In genomic region chr17:76492250-76492988, GRCh38 we compare ENCODE assay signal across 8 cellular contexts. TPM values are rescaled to one million over a fixed set of nuclear protein-coding genes. Genes with fewer than 3 reads are reported as not detected.
A peak's percentile ranks its signal among the peaks of the same experiment; 100 is the strongest.
DNase-seq lines count a peak whose midpoint lies in the region; ATAC-seq and TF ChIP-seq lines count a peak whose summit lies in the region.

No MANE protein-coding gene starts in this region.

- no peak overlapping the region for H2AFZ ChIP-seq in MM.1S (ENCODE audit: low read length)
- peak overlapping the region; percentile 67 for H2AFZ ChIP-seq in neuronal stem cell (ENCODE audit: low read length)

- WGBS in neuronal stem cell (ENCODE audit: extremely low coverage in 2 of 2, insufficient read length in 2 of 2, insufficient replicate concordance in 1 of 2), 2 donors: no CpG with 5 or more reads among the region's 10 CpGs

- H2BK15ac ChIP-seq in neuronal stem cell (ENCODE audit: low read length): peak overlapping the region; percentile 30

- H3K9me2 ChIP-seq in DOHH2 (replicated peaks; ENCODE audit: control insufficient read depth, low read length) (no peaks in the 10 kb centered on the region), MM.1S (replicated peaks; ENCODE audit: insufficient read depth, low read length) (no peaks in the 10 kb centered on the region)

- ATAC-seq in GM21423 (IDR thresholded peaks at IDR 0.05; ENCODE audit: unreplicated experiment): peak; percentile 36

- peak overlapping the region; percentile 89 for H3K14ac ChIP-seq in neuronal stem cell (ENCODE audit: low read length)

- H3K36me3 ChIP-seq in DOHH2 (ENCODE audit: control insufficient read depth, low read length): peaks cover 5% of the 10 kb centered on the region
- H3K36me3 ChIP-seq in MM.1S (replicated peaks; ENCODE audit: insufficient read depth, low read length): no peaks in the 10 kb centered on the region
- H3K36me3 ChIP-seq in neuronal stem cell (replicated peaks in 1 of 2; ENCODE audit: control insufficient read depth in 2 of 2, insufficient read depth in 2 of 2, low read length in 2 of 2): no peaks in the 10 kb centered on the region
- H3K36me3 ChIP-seq in WERI-Rb-1: no peaks in the 10 kb centered on the region

- peak overlapping the region; percentile 43 for H4K8ac ChIP-seq in neuronal stem cell (ENCODE audit: low read depth, low read length)

- peak overlapping the region; percentile 80 for H3K18ac ChIP-seq in neuronal stem cell (ENCODE audit: low read length)

- H3K4me1 ChIP-seq in DOHH2 (ENCODE audit: control insufficient read depth, low read length) (peaks cover 60% of the 10 kb centered on the region), MM.1S (ENCODE audit: low read length) (peaks cover 43% of the 10 kb centered on the region), neuronal stem cell (ENCODE audit: control insufficient read depth in 2 of 2, insufficient read depth in 1 of 2, low read depth in 1 of 2, low read length in 2 of 2) (peaks cover 4 to 15% of the 10 kb centered on the region in 2 donors)

- H3K79me2 ChIP-seq in DOHH2 (ENCODE audit: control insufficient read depth, low read length) (peaks cover 33% of the 10 kb centered on the region), MM.1S (ENCODE audit: low read length) (peaks cover 40% of the 10 kb centered on the region)

- H3K27me3 ChIP-seq in DOHH2 (ENCODE audit: control insufficient read depth, low read length): no peaks in the 10 kb centered on the region
- H3K27me3 ChIP-seq in MM.1S (replicated peaks; ENCODE audit: insufficient read depth, low read length): no peaks in the 10 kb centered on the region
- H3K27me3 ChIP-seq in neuronal stem cell (ENCODE audit: control insufficient read depth in 3 of 3, insufficient read depth in 3 of 3, low read depth in 1 of 3, low read length in 3 of 3): peaks cover 0 to 48% (median 0%) of the 10 kb centered on the region in 3 experiments
- no peaks in the 10 kb centered on the region for H3K27me3 ChIP-seq in WERI-Rb-1 (ENCODE audit: insufficient read depth, low read depth, severe bottlenecking)

- H2BK120ac ChIP-seq in neuronal stem cell (ENCODE audit: low read depth, low read length): peak overlapping the region; percentile 41

- H3K4me3 ChIP-seq in DOHH2 (ENCODE audit: low read length): peak overlapping the region; percentile 63
- H3K4me3 ChIP-seq in MM.1S (ENCODE audit: low read length): no peak overlapping the region; the same call in 1 of the 2 replicates
- H3K4me3 ChIP-seq in neuronal stem cell (ENCODE audit: low read length in 2 of 2): no peak overlapping the region
- no peak overlapping the region for H3K4me3 ChIP-seq in WERI-Rb-1 (ENCODE audit: low read depth, low read length)

- H2BK5ac ChIP-seq in neuronal stem cell (ENCODE audit: low read length): peak overlapping the region; percentile 75

- H3F3A ChIP-seq in DOHH2 (ENCODE audit: control insufficient read depth, insufficient read depth) (no peaks in the 10 kb centered on the region; the same call in 1 of the 2 replicates), MM.1S (ENCODE audit: insufficient read depth, low read length) (peaks cover 25% of the 10 kb centered on the region)

- peak overlapping the region; percentile 81 for H2AK5ac ChIP-seq in neuronal stem cell (ENCODE audit: low read depth, low read length)

- no peak overlapping the region for H4K91ac ChIP-seq in neuronal stem cell (ENCODE audit: low read depth, low read length, poor library complexity)

- H3K4ac ChIP-seq in neuronal stem cell (ENCODE audit: low read length): no peak overlapping the region

- no peak for TF ChIP-seq CTCF in DOHH2 (IDR thresholded peaks at IDR 0.05; ENCODE audit: low read depth, low read length, poor library complexity, severe bottlenecking)
- TF ChIP-seq CTCF in MM.1S (IDR thresholded peaks at IDR 0.05; ENCODE audit: low read length): no peak
- no peak for TF ChIP-seq CTCF in WERI-Rb-1 (IDR thresholded peaks at IDR 0.05; ENCODE audit: low read depth, low read length)

- H3K4me2 ChIP-seq in DOHH2 (ENCODE audit: low read length): peak overlapping the region; percentile 88
- H3K4me2 ChIP-seq in MM.1S (ENCODE audit: low read depth, low read length): peak overlapping the region; percentile 75
- no peak overlapping the region for H3K4me2 ChIP-seq in neuronal stem cell (ENCODE audit: insufficient read depth, low read length, poor library complexity, severe bottlenecking)

- no peaks in the 10 kb centered on the region for H3K9me3 ChIP-seq in DOHH2 (ENCODE audit: control insufficient read depth, insufficient read depth, low read length)
- no peaks in the 10 kb centered on the region for H3K9me3 ChIP-seq in MM.1S (replicated peaks; ENCODE audit: insufficient read depth, low read length)
- H3K9me3 ChIP-seq in neuronal stem cell (replicated peaks in 1 of 2; ENCODE audit: control insufficient read depth in 2 of 2, insufficient read depth in 1 of 2, low read depth in 1 of 2, low read length in 2 of 2): no peaks in the 10 kb centered on the region
- no peaks in the 10 kb centered on the region for H3K9me3 ChIP-seq in WERI-Rb-1 (ENCODE audit: severe bottlenecking)

- no peak overlapping the region for H2BK12ac ChIP-seq in neuronal stem cell (ENCODE audit: low read length)

- H3K9ac ChIP-seq in MM.1S (ENCODE audit: low read length) (peak overlapping the region; percentile 61), neuronal stem cell (ENCODE audit: low read depth, low read length, poor library complexity) (peak overlapping the region; percentile 44)

- DNase-seq in MM.1S (no peak), neuronal stem cell (ENCODE audit: low spot score) (no peak), COR-L47 (lab: John Stamatoyannopoulos, UW) (no peak), WERI-Rb-1 (no peak), SK-N-DZ (ENCODE audit: low spot score) (no peak)

- peak overlapping the region; percentile 55 for H3K23ac ChIP-seq in neuronal stem cell (ENCODE audit: low read depth, low read length, poor library complexity)

- H3K27ac ChIP-seq in DOHH2 (ENCODE audit: low read depth, low read length) (peak overlapping the region; percentile 72), MM.1S (ENCODE audit: low read length) (peak overlapping the region; percentile 83), cingulate gyrus (ENCODE audit: low read depth, low read length) (peak overlapping the region; percentile 77), neuronal stem cell (replicated peaks; ENCODE audit: low read length) (no peak overlapping the region), WERI-Rb-1 (no peak overlapping the region; the same call in none of the 2 replicates)

- no peaks in the 10 kb centered on the region for H4K20me1 ChIP-seq in DOHH2 (ENCODE audit: control insufficient read depth, insufficient read depth, low read depth, low read length)
- no peaks in the 10 kb centered on the region for H4K20me1 ChIP-seq in MM.1S (ENCODE audit: insufficient read depth, low read length)

- no peaks in the 10 kb centered on the region for H3K79me1 ChIP-seq in neuronal stem cell (ENCODE audit: low read depth, low read length)

RNA-seq across cellular contexts. Expression of gene RHBDF2, which starts 8.8 kb away (rescaled TPM):
- polyA plus RNA-seq in neuronal stem cell (2013, experiment 1 of 2): 2.4 TPM
- 2.3 TPM for polyA plus RNA-seq in neuronal stem cell (2013, experiment 2 of 2)
- polyA plus RNA-seq in SK-N-DZ (2014; cell fraction: cytosol; rRNA removed): 0.08 and 1.0 TPM in 2 replicates
- polyA plus RNA-seq in SK-N-DZ (2014; cell fraction: nucleus; rRNA removed): 0.56 and 0.89 TPM in 2 replicates

RNA-seq across cellular contexts. Expression of gene AANAT, which starts 25.0 kb away (rescaled TPM):
- polyA plus RNA-seq in neuronal stem cell (2013, experiment 1 of 2): 0.13 TPM
- polyA plus RNA-seq in neuronal stem cell (2013, experiment 2 of 2): not detected
- polyA plus RNA-seq in SK-N-DZ (2014; cell fraction: cytosol; rRNA removed): not detected in 2 replicates
- polyA plus RNA-seq in SK-N-DZ (2014; cell fraction: nucleus; rRNA removed): not detected in 2 replicates

RNA-seq across cellular contexts. Expression of gene UBE2O, which starts 39.5 kb away (rescaled TPM):
- 17.1 TPM for polyA plus RNA-seq in neuronal stem cell (2013, experiment 1 of 2)
- polyA plus RNA-seq in neuronal stem cell (2013, experiment 2 of 2): 16.9 TPM
- 24.6 and 32.0 TPM in 2 replicates for polyA plus RNA-seq in SK-N-DZ (2014; cell fraction: cytosol; rRNA removed)
- 41.7 and 53.0 TPM in 2 replicates for polyA plus RNA-seq in SK-N-DZ (2014; cell fraction: nucleus; rRNA removed)

RNA-seq across cellular contexts. Expression of gene CYGB, which starts 45.1 kb away (rescaled TPM):
- polyA plus RNA-seq in neuronal stem cell (2013, experiment 1 of 2): 0.98 TPM
- 0.96 TPM for polyA plus RNA-seq in neuronal stem cell (2013, experiment 2 of 2)
- 0.93 and 4.2 TPM in 2 replicates for polyA plus RNA-seq in SK-N-DZ (2014; cell fraction: cytosol; rRNA removed)
- polyA plus RNA-seq in SK-N-DZ (2014; cell fraction: nucleus; rRNA removed): 1.4 and 2.7 TPM in 2 replicates

RNA-seq across cellular contexts. Expression of gene PRCD, which starts 47.4 kb away (rescaled TPM):
- 1.4 TPM for polyA plus RNA-seq in neuronal stem cell (2013, experiment 1 of 2)
- 1.2 TPM for polyA plus RNA-seq in neuronal stem cell (2013, experiment 2 of 2)
- 20.7 and 26.4 TPM in 2 replicates for polyA plus RNA-seq in SK-N-DZ (2014; cell fraction: cytosol; rRNA removed)
- 20.8 and 32.3 TPM in 2 replicates for polyA plus RNA-seq in SK-N-DZ (2014; cell fraction: nucleus; rRNA removed)

Comparison
In these comparisons a context has a peak if more than half of its experiments do, and no peak if none do; other contexts are left out.
1. H3K27ac ChIP-seq: peak in DOHH2 (single experiment), MM.1S (single experiment) and cingulate gyrus (single experiment); none in neuronal stem cell (single experiment) and WERI-Rb-1 (single experiment).